Comparison of ENCODE assay signal across 15 cellular contexts in the genomic region with DNA sequence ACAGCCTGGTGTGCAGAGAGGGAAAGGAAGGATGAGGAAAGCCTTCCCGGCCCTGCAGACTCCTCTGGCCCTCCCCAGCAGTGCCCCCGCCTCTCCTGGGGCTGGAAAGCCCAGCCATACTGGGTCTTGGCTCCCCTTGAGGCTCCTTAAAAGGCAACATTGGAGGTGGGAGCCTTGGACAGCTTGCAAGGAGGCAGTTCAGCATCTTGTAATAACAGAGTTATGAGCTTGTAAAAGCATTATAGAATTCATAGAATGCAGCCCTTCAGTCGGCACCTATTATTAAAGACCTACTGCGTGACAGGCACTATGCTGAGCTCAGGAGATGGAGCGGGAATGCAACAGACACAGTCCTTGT. TPM values are rescaled to one million over a fixed set of nuclear protein-coding genes. Genes with fewer than 3 reads are reported as not detected.
DNase-seq lines count a peak whose midpoint lies in the region; ATAC-seq and TF ChIP-seq lines count a peak whose summit lies in the region.
"Had no signal": no experiment of that assay in that cellular context is flagged by ENCODE, and none has a peak within 500 bp of the region (broad histone marks: within the 10 kb centered on the region; RNA-seq: fewer than 3 reads in every experiment).

No MANE protein-coding gene starts in this region.

- no peaks in the 10 kb centered on the region for H3K36me3 ChIP-seq in Caco-2 (ENCODE audit: control insufficient read depth, insufficient read depth, low read length)
- peaks cover 21 to 37% of the 10 kb centered on the region in 2 donors for H3K36me3 ChIP-seq in ascending aorta
- H3K36me3 ChIP-seq in gastrocnemius medialis: no peaks in the 10 kb centered on the region

- peaks cover 23% of the 10 kb centered on the region for H3K4me1 ChIP-seq in Caco-2
- H3K4me1 ChIP-seq in ascending aorta: peaks cover 35 to 51% of the 10 kb centered on the region in 2 donors
- H3K4me1 ChIP-seq in gastrocnemius medialis: peaks cover 13 to 17% of the 10 kb centered on the region in 2 donors

- H3K27ac ChIP-seq in ascending aorta (peak overlapping the region; percentile 93 to 97), gastrocnemius medialis (peak overlapping the region; percentile 52 to 83 (median 66))

- CTCF ChIA-PET in Caco-2 (lab: Charles Lee): interaction anchor here (0.7 kb wide), 1 partner anchor 28 kb away, joined by 3 read pairs; no protein-coding TSS in a partner anchor

- intact Hi-C loops in Caco-2 (cut with micrococcal nuclease; ENCODE audit: unreplicated experiment) (no loop called here), ascending aorta (cut with DNase I) (loop anchor here (10.0 kb wide), 2 partner anchors 364 to 484 kb away; no protein-coding TSS in a partner anchor), gastrocnemius medialis (cut with DNase I; ENCODE audit: low total_unique reads) (no loop called here)

- H3K36me3 Mint-ChIP-seq in Caco-2 (ENCODE audit: insufficient read depth, unreplicated experiment): peaks cover 50% of the 10 kb centered on the region

- peaks cover 27% of the 10 kb centered on the region for H3K4me1 Mint-ChIP-seq in Caco-2 (ENCODE audit: low read depth, unreplicated experiment)

- H3K9me3 ChIP-seq in Caco-2: no peaks in the 10 kb centered on the region
- H3K9me3 ChIP-seq in ascending aorta: no peaks in the 10 kb centered on the region
- no peaks in the 10 kb centered on the region for H3K9me3 ChIP-seq in gastrocnemius medialis

- POLR2A ChIA-PET in Caco-2 (lab: Charles Lee): no interaction called here

- no peak for ATAC-seq in gastrocnemius medialis
- ATAC-seq in SK-N-SH treated with all-trans-retinoic acid at 6 μM for 48 hours: no peak

- H3K27ac Mint-ChIP-seq in Caco-2 (ENCODE audit: unreplicated experiment): peak overlapping the region; percentile 11
- H3K27ac Mint-ChIP-seq: T-helper 2 cell treated with Interferon-gamma antibody and Interleukin-4, amounts not matched to agents 5 μg/mL and 100 μg/mL, for 36 hours had no signal

- DNase-seq in Caco-2: no peak
- DNase-seq in ascending aorta (ENCODE audit: low spot score in 2 of 2): peak in 1 of 2 donors; percentile 89
- DNase-seq in islet precursor cell: peak; percentile 63
- no peak for DNase-seq in gastrocnemius medialis
- DNase-seq in DMS153 (lab: John Stamatoyannopoulos, UW): no peak
- DNase-seq in AG20443 (ENCODE audit: low spot score): no peak
- DNase-seq in NCI-H1436 (lab: John Stamatoyannopoulos, UW): no peak
- DNase-seq: ACHN, KG1, NCI-H146, NCI-H526, RPMI8226 had no signal

- TF ChIP-seq CTCF in Caco-2 (IDR thresholded peaks at IDR 0.05; ENCODE audit: insufficient read depth in 1 of 2, low read depth in 1 of 2, low read length in 1 of 2, severe bottlenecking in 1 of 2, unreplicated experiment in 1 of 2) (no peak), ascending aorta (IDR thresholded peaks at IDR 0.05) (no peak), gastrocnemius medialis (IDR thresholded peaks at IDR 0.05 in 4 of 5, conservative IDR thresholded peaks at IDR 0.05 in 1 of 5) (no peak)

- H3K27me3 ChIP-seq in Caco-2 (replicated peaks; ENCODE audit: control insufficient read depth, insufficient read depth, low read length): no peaks in the 10 kb centered on the region
- H3K27me3 ChIP-seq in ascending aorta: no peaks in the 10 kb centered on the region
- no peaks in the 10 kb centered on the region for H3K27me3 ChIP-seq in gastrocnemius medialis

- no peak overlapping the region for H3K4me3 ChIP-seq in Caco-2 (ENCODE audit: low read depth, low read length)
- H3K4me3 ChIP-seq in ascending aorta: peak overlapping the region; percentile 49 to 89
- H3K4me3 ChIP-seq in gastrocnemius medialis: peak overlapping the region; percentile 38 to 67 (median 41)

- no peak for TF ChIP-seq POLR2A in gastrocnemius medialis (IDR thresholded peaks at IDR 0.05)

- in situ Hi-C loops in gastrocnemius medialis (cut with MboI; ENCODE audit: low sequenced_read_pairs in 4 of 4): no loop called here

- no TSS peak for BruUV-seq in Caco-2 (replicated peaks; lab: Mats Ljungman, UMichigan)

- H3K9me3 Mint-ChIP-seq in Caco-2 (ENCODE audit: unreplicated experiment): no peaks in the 10 kb centered on the region
- H3K9me3 Mint-ChIP-seq: T-helper 2 cell treated with Interferon-gamma antibody and Interleukin-4, amounts not matched to agents 5 μg/mL and 100 μg/mL, for 36 hours had no signal

- H3K27me3 Mint-ChIP-seq in Caco-2 (ENCODE audit: insufficient read depth, unreplicated experiment): no peaks in the 10 kb centered on the region

- no peak overlapping the region for H3K4me3 Mint-ChIP-seq in Caco-2 (ENCODE audit: unreplicated experiment)
- H3K4me3 Mint-ChIP-seq: T-helper 2 cell treated with Interferon-gamma antibody and Interleukin-4, amounts not matched to agents 5 μg/mL and 100 μg/mL, for 36 hours had no signal

TF ChIP-seq in SK-N-SH treated with all-trans-retinoic acid at 6 μM for 48 hours, 23 proteins besides CTCF, POLR2A, EP300 and RAD21:
- no peak for TF ChIP-seq ISL1 (CRISPR knock-in tag; IDR thresholded peaks at IDR 0.05)
- no peak for TF ChIP-seq BACH2 (CRISPR knock-in tag; IDR thresholded peaks at IDR 0.05; ENCODE audit: borderline replicate concordance)
- no peak for TF ChIP-seq ZFP3 (CRISPR knock-in tag; IDR thresholded peaks at IDR 0.05)
- TF ChIP-seq ZNF70 (CRISPR knock-in tag; IDR thresholded peaks at IDR 0.05): no peak
- TF ChIP-seq PPARA (CRISPR knock-in tag; IDR thresholded peaks at IDR 0.05; ENCODE audit: borderline replicate concordance): no peak
- no peak for TF ChIP-seq ZNF8 (CRISPR knock-in tag; IDR thresholded peaks at IDR 0.05)
- TF ChIP-seq, protein P1, sequence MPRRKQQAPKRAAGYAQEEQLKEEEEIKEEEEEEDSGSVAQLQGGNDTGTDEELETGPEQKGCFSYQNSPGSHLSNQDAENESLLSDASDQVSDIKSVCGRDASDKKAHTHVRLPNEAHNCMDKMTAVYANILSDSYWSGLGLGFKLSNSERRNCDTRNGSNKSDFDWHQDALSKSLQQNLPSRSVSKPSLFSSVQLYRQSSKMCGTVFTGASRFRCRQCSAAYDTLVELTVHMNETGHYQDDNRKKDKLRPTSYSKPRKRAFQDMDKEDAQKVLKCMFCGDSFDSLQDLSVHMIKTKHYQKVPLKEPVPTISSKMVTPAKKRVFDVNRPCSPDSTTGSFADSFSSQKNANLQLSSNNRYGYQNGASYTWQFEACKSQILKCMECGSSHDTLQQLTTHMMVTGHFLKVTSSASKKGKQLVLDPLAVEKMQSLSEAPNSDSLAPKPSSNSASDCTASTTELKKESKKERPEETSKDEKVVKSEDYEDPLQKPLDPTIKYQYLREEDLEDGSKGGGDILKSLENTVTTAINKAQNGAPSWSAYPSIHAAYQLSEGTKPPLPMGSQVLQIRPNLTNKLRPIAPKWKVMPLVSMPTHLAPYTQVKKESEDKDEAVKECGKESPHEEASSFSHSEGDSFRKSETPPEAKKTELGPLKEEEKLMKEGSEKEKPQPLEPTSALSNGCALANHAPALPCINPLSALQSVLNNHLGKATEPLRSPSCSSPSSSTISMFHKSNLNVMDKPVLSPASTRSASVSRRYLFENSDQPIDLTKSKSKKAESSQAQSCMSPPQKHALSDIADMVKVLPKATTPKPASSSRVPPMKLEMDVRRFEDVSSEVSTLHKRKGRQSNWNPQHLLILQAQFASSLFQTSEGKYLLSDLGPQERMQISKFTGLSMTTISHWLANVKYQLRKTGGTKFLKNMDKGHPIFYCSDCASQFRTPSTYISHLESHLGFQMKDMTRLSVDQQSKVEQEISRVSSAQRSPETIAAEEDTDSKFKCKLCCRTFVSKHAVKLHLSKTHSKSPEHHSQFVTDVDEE (CRISPR knock-in tag; IDR thresholded peaks at IDR 0.05): no peak
- TF ChIP-seq, protein P2, sequence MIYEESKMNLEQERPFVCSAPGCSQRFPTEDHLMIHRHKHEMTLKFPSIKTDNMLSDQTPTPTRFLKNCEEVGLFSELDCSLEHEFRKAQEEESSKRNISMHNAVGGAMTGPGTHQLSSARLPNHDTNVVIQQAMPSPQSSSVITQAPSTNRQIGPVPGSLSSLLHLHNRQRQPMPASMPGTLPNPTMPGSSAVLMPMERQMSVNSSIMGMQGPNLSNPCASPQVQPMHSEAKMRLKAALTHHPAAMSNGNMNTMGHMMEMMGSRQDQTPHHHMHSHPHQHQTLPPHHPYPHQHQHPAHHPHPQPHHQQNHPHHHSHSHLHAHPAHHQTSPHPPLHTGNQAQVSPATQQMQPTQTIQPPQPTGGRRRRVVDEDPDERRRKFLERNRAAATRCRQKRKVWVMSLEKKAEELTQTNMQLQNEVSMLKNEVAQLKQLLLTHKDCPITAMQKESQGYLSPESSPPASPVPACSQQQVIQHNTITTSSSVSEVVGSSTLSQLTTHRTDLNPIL (CRISPR knock-in tag; IDR thresholded peaks at IDR 0.05; ENCODE audit: low read depth): no peak
- TF ChIP-seq GLIS3 (CRISPR knock-in tag; IDR thresholded peaks at IDR 0.05): no peak
- no peak for TF ChIP-seq ZFP30 (CRISPR knock-in tag; IDR thresholded peaks at IDR 0.05)
- no peak for TF ChIP-seq SNAI2 (CRISPR knock-in tag; IDR thresholded peaks at IDR 0.05)
- no peak for TF ChIP-seq ZC3H10 (CRISPR knock-in tag; IDR thresholded peaks at IDR 0.05)
- TF ChIP-seq ESRRG (CRISPR knock-in tag; IDR thresholded peaks at IDR 0.05): no peak
TF ChIP-seq in SK-N-SH treated with all-trans-retinoic acid at 6 μM for 48 hours: peak in this region for 0.

RNA-seq across cellular contexts. Expression of a gene that starts 4.2 kb away (rescaled TPM):
- 89.3 and 101 TPM in 2 replicates for total RNA-seq in Caco-2 (2022)
- 1,807 TPM for total RNA-seq in ascending aorta
- total RNA-seq in gastrocnemius medialis: 100 to 1,000 TPM in 2 of 4 donors, 10 to 100 TPM in 2; 50.3 to 120 (median 105) TPM
- total RNA-seq: mononuclear cell had no signal

RNA-seq across cellular contexts. Expression of a gene that starts 37.0 kb away (rescaled TPM):
- total RNA-seq in Caco-2 (2022) (not detected in 2 replicates), ascending aorta (not detected), gastrocnemius medialis (under 1 TPM in 1 of 4 donors, not detected in 3; 0.59 TPM)
- total RNA-seq: mononuclear cell had no signal

Comparison
In these comparisons a context has a peak if more than half of its experiments do, and no peak if none do; other contexts are left out.
1. RNA of a gene that starts 4.2 kb away (total RNA-seq): 1,807 TPM in ascending aorta (single experiment); 50.3 to 120 TPM in gastrocnemius medialis and 89.3 to 101 TPM in Caco-2; every median in the first group is over 10 times any median in the second.